Comparison of ENCODE assay signal across 2 cellular contexts in the genomic region with DNA sequence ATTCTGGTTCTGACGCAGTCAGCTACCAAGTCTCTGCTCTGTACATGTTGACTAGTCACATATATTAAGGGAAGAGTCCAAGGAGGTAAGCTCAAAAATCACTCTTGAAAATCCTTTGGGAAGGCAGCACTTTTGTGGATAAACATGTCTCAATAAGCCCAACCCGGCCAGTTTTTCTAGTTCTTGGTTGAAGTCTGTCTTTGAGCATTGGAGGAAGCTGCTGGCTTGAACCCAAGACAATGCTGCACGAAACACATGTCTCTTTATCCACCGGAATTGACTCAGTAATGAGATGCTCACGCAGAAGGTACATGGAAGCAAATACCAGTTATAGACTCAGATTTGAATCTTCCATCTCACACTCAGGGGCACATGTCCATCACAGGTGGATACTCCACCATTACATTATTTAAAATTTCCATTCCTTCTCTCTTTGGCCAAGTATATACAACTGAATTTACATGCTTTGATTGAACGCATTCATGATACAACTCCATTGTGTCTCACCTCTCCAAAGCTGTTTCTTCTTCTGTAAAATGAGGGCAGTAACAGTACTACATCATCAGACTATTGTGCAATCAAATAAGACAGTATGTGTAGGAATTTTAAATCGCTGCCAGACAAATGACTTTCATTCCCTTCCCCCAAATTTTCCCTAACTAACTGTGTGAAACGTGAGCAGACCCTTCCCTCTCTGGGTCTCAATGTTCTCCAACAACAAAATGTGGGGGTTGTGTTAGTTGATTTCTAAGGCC.
A peak's percentile ranks its signal among the peaks of the same experiment; 100 is the strongest.
TF ChIP-seq lines count a peak whose summit lies in the region.

No MANE protein-coding gene starts in this region.

TF ChIP-seq in HepG2, 621 proteins besides CTCF, POLR2A, EP300 and RAD21:
- no peak for TF ChIP-seq ZNF790 (CRISPR knock-in tag; IDR thresholded peaks at IDR 0.05; ENCODE audit: borderline replicate concordance)
- peak; percentile 81 for TF ChIP-seq CEBPB (IDR thresholded peaks at IDR 0.05; ENCODE audit: borderline replicate concordance, low read depth, low read length)
- TF ChIP-seq ETS1 (CRISPR knock-in tag; IDR thresholded peaks at IDR 0.05): no peak
TF ChIP-seq in HepG2: peak in this region for 1.

TF ChIP-seq in WTC11, 78 proteins besides CTCF, POLR2A, EP300 and RAD21:
- TF ChIP-seq KAT7 (CRISPR knock-in tag; IDR thresholded peaks at IDR 0.05; ENCODE audit: borderline replicate concordance): no peak
- TF ChIP-seq ESRRA (CRISPR knock-in tag; IDR thresholded peaks at IDR 0.05; ENCODE audit: borderline replicate concordance): no peak
- TF ChIP-seq ZBTB43 (CRISPR knock-in tag; IDR thresholded peaks at IDR 0.05): no peak
- no peak for TF ChIP-seq OVOL2 (CRISPR knock-in tag; IDR thresholded peaks at IDR 0.05; ENCODE audit: borderline replicate concordance)
- TF ChIP-seq GABPB1 (CRISPR knock-in tag; IDR thresholded peaks at IDR 0.05): no peak
- TF ChIP-seq ZBTB21 (CRISPR knock-in tag; IDR thresholded peaks at IDR 0.05; ENCODE audit: borderline replicate concordance): no peak
- TF ChIP-seq, protein P1, sequence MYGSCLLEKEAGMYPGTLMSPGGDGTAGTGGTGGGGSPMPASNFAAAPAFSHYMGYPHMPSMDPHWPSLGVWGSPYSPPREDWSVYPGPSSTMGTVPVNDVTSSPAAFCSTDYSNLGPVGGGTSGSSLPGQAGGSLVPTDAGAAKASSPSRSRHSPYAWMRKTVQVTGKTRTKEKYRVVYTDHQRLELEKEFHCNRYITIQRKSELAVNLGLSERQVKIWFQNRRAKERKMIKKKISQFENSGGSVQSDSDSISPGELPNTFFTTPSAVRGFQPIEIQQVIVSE (CRISPR knock-in tag; IDR thresholded peaks at IDR 0.05; ENCODE audit: borderline replicate concordance): no peak
- TF ChIP-seq ZSCAN18 (CRISPR knock-in tag; IDR thresholded peaks at IDR 0.05): no peak
- no peak for TF ChIP-seq ZNF671 (CRISPR knock-in tag; IDR thresholded peaks at IDR 0.05)
- TF ChIP-seq ZNF138 (CRISPR knock-in tag; conservative IDR thresholded peaks at IDR 0.05): no peak
- TF ChIP-seq CBFB (CRISPR knock-in tag; IDR thresholded peaks at IDR 0.05; ENCODE audit: low read depth): no peak
- no peak for TF ChIP-seq ERG (CRISPR knock-in tag; IDR thresholded peaks at IDR 0.05)
- TF ChIP-seq, protein P2, sequence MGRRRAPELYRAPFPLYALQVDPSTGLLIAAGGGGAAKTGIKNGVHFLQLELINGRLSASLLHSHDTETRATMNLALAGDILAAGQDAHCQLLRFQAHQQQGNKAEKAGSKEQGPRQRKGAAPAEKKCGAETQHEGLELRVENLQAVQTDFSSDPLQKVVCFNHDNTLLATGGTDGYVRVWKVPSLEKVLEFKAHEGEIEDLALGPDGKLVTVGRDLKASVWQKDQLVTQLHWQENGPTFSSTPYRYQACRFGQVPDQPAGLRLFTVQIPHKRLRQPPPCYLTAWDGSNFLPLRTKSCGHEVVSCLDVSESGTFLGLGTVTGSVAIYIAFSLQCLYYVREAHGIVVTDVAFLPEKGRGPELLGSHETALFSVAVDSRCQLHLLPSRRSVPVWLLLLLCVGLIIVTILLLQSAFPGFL (CRISPR knock-in tag; IDR thresholded peaks at IDR 0.05; ENCODE audit: borderline replicate concordance): no peak
- TF ChIP-seq, protein P3, sequence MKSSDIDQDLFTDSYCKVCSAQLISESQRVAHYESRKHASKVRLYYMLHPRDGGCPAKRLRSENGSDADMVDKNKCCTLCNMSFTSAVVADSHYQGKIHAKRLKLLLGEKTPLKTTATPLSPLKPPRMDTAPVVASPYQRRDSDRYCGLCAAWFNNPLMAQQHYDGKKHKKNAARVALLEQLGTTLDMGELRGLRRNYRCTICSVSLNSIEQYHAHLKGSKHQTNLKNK (CRISPR knock-in tag; IDR thresholded peaks at IDR 0.05): no peak
- no peak for TF ChIP-seq ZNF263 (CRISPR knock-in tag; IDR thresholded peaks at IDR 0.05; ENCODE audit: low read depth)
- TF ChIP-seq ATF1 (CRISPR knock-in tag; IDR thresholded peaks at IDR 0.05): no peak
- no peak for TF ChIP-seq TCF7 (CRISPR knock-in tag; IDR thresholded peaks at IDR 0.05; ENCODE audit: low read depth)
- TF ChIP-seq, protein P4, sequence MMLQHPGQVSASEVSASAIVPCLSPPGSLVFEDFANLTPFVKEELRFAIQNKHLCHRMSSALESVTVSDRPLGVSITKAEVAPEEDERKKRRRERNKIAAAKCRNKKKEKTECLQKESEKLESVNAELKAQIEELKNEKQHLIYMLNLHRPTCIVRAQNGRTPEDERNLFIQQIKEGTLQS (CRISPR knock-in tag; conservative IDR thresholded peaks at IDR 0.05): no peak
